Comparison of ENCODE assay signal across 25 cellular contexts in the genomic region with DNA sequence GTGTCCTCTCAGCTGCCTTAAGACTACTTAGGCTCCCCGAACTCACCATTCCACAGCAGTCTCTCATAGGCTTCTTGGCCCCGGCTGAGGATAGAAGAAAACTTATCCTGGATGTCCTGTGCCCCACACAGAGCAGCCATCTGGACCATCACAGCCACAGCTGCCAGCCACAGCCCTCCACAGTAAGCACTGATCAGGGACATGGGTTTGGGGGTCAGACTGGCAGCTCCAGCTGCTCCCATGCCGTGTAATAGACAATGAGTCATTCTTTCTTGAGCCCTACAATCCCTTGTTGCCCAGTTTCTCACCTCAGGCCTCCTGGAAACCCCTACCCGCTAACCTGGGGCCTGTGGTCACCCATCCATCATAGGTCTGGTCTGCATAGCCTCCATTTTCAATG. TPM values are rescaled to one million over a fixed set of nuclear protein-coding genes. Genes with fewer than 3 reads are reported as not detected.
"Had no signal": no experiment of that assay in that cellular context is flagged by ENCODE, and none has a peak within 500 bp of the region (broad histone marks: within the 10 kb centered on the region; RNA-seq: fewer than 3 reads in every experiment).

No MANE protein-coding gene starts in this region.

- H3K27me3 ChIP-seq: brain microvascular endothelial cell, right atrium auricular region had no signal

- H3K4me3 ChIP-seq: lung, prostate gland, right atrium auricular region, skin epidermis, thoracic aorta had no signal

- H3K9me3 Mint-ChIP-seq: activated naive CD8-positive, alpha-beta T cell treated with anti-CD3 and anti-CD28 coated beads, Interleukin-2, amount 10 ng/mL, durations not matched to agents 7 days and 5 days; activated T-helper 1 cell treated with anti-CD3 and anti-CD28 coated beads, Interleukin-12 subunit alpha, Interleukin-12 subunit beta, Interleukin-2, Interleukin-4 antibody, amounts not matched to agents 30 ng/mL and 10 ng/mL and 1 ng/mL, durations not matched to agents 14 hours and 24 hours and 36 hours; central memory CD8-positive, alpha-beta T cell; nephron progenitor cell; WTC11 had no signal

- ATAC-seq: activated CD4-positive, alpha-beta T cell treated with anti-CD3 and anti-CD28 coated beads for 36 hours; left lobe of liver; WTC11 had no signal

- FAIRE-seq: endometrium, frontal cortex, kidney had no signal

- H3K27ac ChIP-seq: brain microvascular endothelial cell, prostate gland, right atrium auricular region, skin epidermis, thoracic aorta had no signal

- H3K4me3 Mint-ChIP-seq: activated CD4-positive, alpha-beta T cell treated with anti-CD3 and anti-CD28 coated beads for 36 hours; activated naive CD8-positive, alpha-beta T cell treated with anti-CD3 and anti-CD28 coated beads, Interleukin-2, amount 10 ng/mL, durations not matched to agents 7 days and 5 days; activated T-helper 1 cell treated with anti-CD3 and anti-CD28 coated beads, Interleukin-12 subunit alpha, Interleukin-12 subunit beta, Interleukin-2, Interleukin-4 antibody, amounts not matched to agents 30 ng/mL and 10 ng/mL and 1 ng/mL, durations not matched to agents 14 hours and 24 hours and 36 hours; central memory CD8-positive, alpha-beta T cell; nephron progenitor cell; WTC11 had no signal

- H3K27ac Mint-ChIP-seq: activated naive CD8-positive, alpha-beta T cell treated with anti-CD3 and anti-CD28 coated beads, Interleukin-2, amount 10 ng/mL, durations not matched to agents 7 days and 5 days; activated T-helper 1 cell treated with anti-CD3 and anti-CD28 coated beads, Interleukin-12 subunit alpha, Interleukin-12 subunit beta, Interleukin-2, Interleukin-4 antibody, amounts not matched to agents 30 ng/mL and 10 ng/mL and 1 ng/mL, durations not matched to agents 14 hours and 24 hours and 36 hours; nephron progenitor cell; WTC11 had no signal

- H3K9me3 ChIP-seq: prostate gland, right atrium auricular region, thoracic aorta had no signal

- DNase-seq: activated CD4-positive, alpha-beta T cell treated with anti-CD3 and anti-CD28 coated beads for 36 hours; activated CD4-positive, alpha-beta T cell treated with anti-CD3 and anti-CD28 coated beads, Interleukin-2, amount 50 U/mL, for 48 hours; activated naive CD4-positive, alpha-beta T cell; activated naive CD8-positive, alpha-beta T cell treated with anti-CD3 and anti-CD28 coated beads, Interleukin-2, amount 10 ng/mL, durations not matched to agents 7 days and 5 days; activated T-cell treated with anti-CD3 and anti-CD28 coated beads for 4 hours; brain microvascular endothelial cell; cortex of kidney; head of caudate nucleus; kidney; midbrain; nephron progenitor cell; stimulated activated CD4-positive, alpha-beta T cell treated with anti-CD3 and anti-CD28 coated beads, Interleukin-2, amount 100 ng/mL, for 48 hours had no signal

- H3K27me3 Mint-ChIP-seq: activated CD4-positive, alpha-beta T cell treated with anti-CD3 and anti-CD28 coated beads for 36 hours; activated naive CD8-positive, alpha-beta T cell treated with anti-CD3 and anti-CD28 coated beads, Interleukin-2, amount 10 ng/mL, durations not matched to agents 7 days and 5 days; central memory CD8-positive, alpha-beta T cell had no signal

RNA-seq across cellular contexts. Expression of a gene that starts 15.9 kb away (rescaled TPM):
- total RNA-seq: activated naive CD8-positive, alpha-beta T cell treated with anti-CD3 and anti-CD28 coated beads, Interleukin-2, amount 10 ng/mL, durations not matched to agents 7 days and 5 days; activated T-helper 1 cell treated with anti-CD3 and anti-CD28 coated beads, Interleukin-12 subunit alpha, Interleukin-12 subunit beta, Interleukin-2, Interleukin-4 antibody, amounts not matched to agents 30 ng/mL and 10 ng/mL and 1 ng/mL, durations not matched to agents 14 hours and 24 hours and 36 hours; omental fat pad; prostate gland; right atrium auricular region; thoracic aorta; ureter had no signal
